In the genomic region with DNA sequence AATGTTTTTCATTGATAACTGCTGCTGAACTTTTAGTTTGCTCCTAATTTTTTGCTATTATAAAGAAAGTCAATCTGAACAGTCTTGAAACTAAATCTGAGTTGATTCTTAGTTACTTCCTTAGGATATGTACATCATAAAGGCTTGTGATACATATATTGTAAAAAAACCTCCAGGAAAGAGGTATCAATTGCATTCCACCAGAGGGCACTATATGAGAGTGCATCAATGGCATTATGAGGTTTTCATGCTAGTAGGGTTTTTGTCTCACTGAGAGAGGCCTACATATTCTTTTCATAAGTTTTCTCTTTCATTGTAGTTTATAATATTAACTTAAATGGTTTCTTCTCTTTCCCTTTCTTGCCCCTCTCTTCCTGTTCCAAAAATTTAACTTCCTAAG, we compare ENCODE assay signal across 8 cellular contexts. TPM values are rescaled to one million over a fixed set of nuclear protein-coding genes. Genes with fewer than 3 reads are reported as not detected.
DNase-seq lines count a peak whose midpoint lies in the region; ATAC-seq and TF ChIP-seq lines count a peak whose summit lies in the region.

No MANE protein-coding gene starts in this region.

- no peaks in the 10 kb centered on the region for H3K27me3 Mint-ChIP-seq in endothelial cell (ENCODE audit: unreplicated experiment)

- peaks cover 9% of the 10 kb centered on the region for H3K4me1 Mint-ChIP-seq in endothelial cell (ENCODE audit: unreplicated experiment)
- no peaks in the 10 kb centered on the region for H3K4me1 Mint-ChIP-seq in stimulated activated effector memory CD8-positive, alpha-beta T cell treated with anti-CD3 and anti-CD28 coated beads, Interleukin-12 subunit alpha, Interleukin-12 subunit beta, amount 100 ng/mL, for 72 hours

- no peak overlapping the region for H3K4me3 Mint-ChIP-seq in endothelial cell (ENCODE audit: unreplicated experiment)
- H3K4me3 Mint-ChIP-seq in stimulated activated effector memory CD8-positive, alpha-beta T cell treated with anti-CD3 and anti-CD28 coated beads, Interleukin-12 subunit alpha, Interleukin-12 subunit beta, amount 100 ng/mL, for 72 hours: no peak overlapping the region

- ATAC-seq in stimulated activated effector memory CD8-positive, alpha-beta T cell treated with anti-CD3 and anti-CD28 coated beads, Interleukin-12 subunit alpha, Interleukin-12 subunit beta, amount 100 ng/mL, for 72 hours: no peak
- no peak for ATAC-seq in HG02610 (IDR thresholded peaks at IDR 0.05; ENCODE audit: unreplicated experiment)
- ATAC-seq in GM21528 (IDR thresholded peaks at IDR 0.05; ENCODE audit: low FRiP score, unreplicated experiment): no peak

- peaks cover 5% of the 10 kb centered on the region for H3K36me3 Mint-ChIP-seq in endothelial cell (ENCODE audit: low read depth, unreplicated experiment)
- H3K36me3 Mint-ChIP-seq in stimulated activated effector memory CD8-positive, alpha-beta T cell treated with anti-CD3 and anti-CD28 coated beads, Interleukin-12 subunit alpha, Interleukin-12 subunit beta, amount 100 ng/mL, for 72 hours: peaks cover 82% of the 10 kb centered on the region

- in situ Hi-C loops in ACHN (cut with HindIII; ENCODE audit: low pct_ligation_motif_present, low pct_unique_long_range_greater_than_20kb, low sequenced_read_pairs): no loop called here

- H3K27ac Mint-ChIP-seq in endothelial cell (ENCODE audit: unreplicated experiment): no peak overlapping the region
- peak overlapping the region; percentile 6 for H3K27ac Mint-ChIP-seq in stimulated activated effector memory CD8-positive, alpha-beta T cell treated with anti-CD3 and anti-CD28 coated beads, Interleukin-12 subunit alpha, Interleukin-12 subunit beta, amount 100 ng/mL, for 72 hours

- peak; percentile 56 for TF ChIP-seq CTCF in endothelial cell (IDR thresholded peaks at IDR 0.05; ENCODE audit: unreplicated experiment)

- no peaks in the 10 kb centered on the region for H3K9me3 Mint-ChIP-seq in endothelial cell (ENCODE audit: unreplicated experiment)
- no peaks in the 10 kb centered on the region for H3K9me3 Mint-ChIP-seq in stimulated activated effector memory CD8-positive, alpha-beta T cell treated with anti-CD3 and anti-CD28 coated beads, Interleukin-12 subunit alpha, Interleukin-12 subunit beta, amount 100 ng/mL, for 72 hours

- DNase-seq in ACHN (peak; percentile 29), GM03348 (ENCODE audit: low spot score) (peak; percentile 29), NCI-H2107 (lab: John Stamatoyannopoulos, UW) (peak; percentile 18), endothelial cell (ENCODE audit: low spot score) (no peak)
- no peak for DNase-seq in stimulated activated effector memory CD8-positive, alpha-beta T cell treated with anti-CD3 and anti-CD28 coated beads, Interleukin-12 subunit alpha, Interleukin-12 subunit beta, amount 100 ng/mL, for 72 hours (ENCODE audit: low spot score in 2 of 2)
- DNase-seq in activated CD8-positive, alpha-beta memory T cell treated with anti-CD3 and anti-CD28 coated beads for 24 hours: no peak

RNA-seq across cellular contexts. Expression of a gene that starts 46.9 kb away (rescaled TPM):
- 24.0 TPM for total RNA-seq in endothelial cell (ENCODE audit: unreplicated experiment)

Comparison
In these comparisons a context has a peak if more than half of its experiments do, and no peak if none do; other contexts are left out.
1. DNase-seq: peak in ACHN (single experiment), GM03348 (single experiment) and NCI-H2107 (single experiment); none in endothelial cell (single experiment), stimulated activated effector memory CD8-positive, alpha-beta T cell treated with anti-CD3 and anti-CD28 coated beads, Interleukin-12 subunit alpha, Interleukin-12 subunit beta, amount 100 ng/mL, for 72 hours (0 of 2) and activated CD8-positive, alpha-beta memory T cell treated with anti-CD3 and anti-CD28 coated beads for 24 hours (single experiment).